Comparison of ENCODE assay signal across 11 cellular contexts in the genomic region with DNA sequence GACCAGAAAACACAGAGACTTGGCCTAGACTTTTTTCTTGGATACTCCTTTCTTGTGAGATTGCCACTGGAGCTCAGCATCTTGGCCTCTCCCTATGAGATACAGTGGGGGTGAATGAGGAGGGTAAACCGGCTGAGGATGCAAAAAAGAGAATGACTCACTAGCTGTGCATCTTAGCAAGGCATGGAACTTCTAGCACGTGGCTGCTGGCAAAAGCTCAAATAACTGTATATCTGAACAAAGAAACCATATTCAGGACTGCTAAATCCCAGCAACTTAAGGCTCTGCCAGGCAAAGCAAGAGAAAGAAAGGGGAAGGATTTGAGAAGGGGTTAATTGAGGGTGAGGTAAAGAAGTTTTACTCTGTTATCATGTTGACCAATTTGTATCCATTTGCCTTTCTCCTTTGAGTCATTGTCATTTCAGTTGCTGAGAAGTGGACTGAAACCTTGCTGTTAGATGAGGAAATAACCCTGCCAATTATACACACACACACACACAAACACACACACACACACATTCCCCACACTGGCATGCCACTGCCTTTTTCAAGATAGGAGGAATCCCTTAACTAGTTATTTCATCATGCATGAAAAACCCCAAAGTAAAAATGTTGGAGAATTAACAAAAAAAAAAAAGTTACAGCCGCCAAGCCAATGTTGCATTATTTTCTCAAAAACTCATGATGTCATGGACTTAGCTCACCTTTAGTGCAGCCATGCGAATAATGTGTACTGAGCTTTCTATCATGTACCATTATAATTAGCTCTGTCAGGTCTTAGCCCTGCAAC.
A peak's percentile ranks its signal among the peaks of the same experiment; 100 is the strongest.
DNase-seq lines count a peak whose midpoint lies in the region; ATAC-seq and TF ChIP-seq lines count a peak whose summit lies in the region.
"Had no signal": no experiment of that assay in that cellular context is flagged by ENCODE, and none has a peak within 500 bp of the region (broad histone marks: within the 10 kb centered on the region; RNA-seq: fewer than 3 reads in every experiment).

No MANE protein-coding gene starts in this region.

- H3K4me1 Mint-ChIP-seq in CD8-positive, alpha-beta T cell (ENCODE audit: low read depth) = no peaks in the 10 kb centered on the region

- H2BK120ac ChIP-seq in trophoblast cell (ENCODE audit: insufficient read depth, low read length, poor library complexity) = no peak overlapping the region

- DNase-seq in EL (peak; percentile 97), NOMO-1 (lab: John Stamatoyannopoulos, UW; ENCODE audit: unreplicated experiment in 2 of 2) (peak; percentile 41 to 47), epithelial cell of esophagus (ENCODE audit: low read depth) (peak; percentile 66), trophoblast cell (peak in 1 of 2 donors; percentile 21), D341Med (ENCODE audit: low spot score) (no peak), activated gamma-delta T cell (lab: John Stamatoyannopoulos, UW) (no peak), NCI-H524 treated with DMSO at 0.1 percent for 48 hours (lab: John Stamatoyannopoulos, UW) (no peak)
- DNase-seq in CD8-positive, alpha-beta T cell = no peak
- DNase-seq: activated naive CD4-positive, alpha-beta T cell treated with anti-CD3 and anti-CD28 coated beads, Interleukin-2, amount 50 U/mL, for 16 hours; NCI-H510A treated with DMSO at 0.1 percent for 48 hours; stomach had no signal

- no peak overlapping the region for H3K27ac Mint-ChIP-seq in CD8-positive, alpha-beta T cell

- H3K9ac ChIP-seq in trophoblast cell (ENCODE audit: low read length) = no peak overlapping the region

- no peak overlapping the region for H2BK5ac ChIP-seq in trophoblast cell (ENCODE audit: low read depth, low read length, poor library complexity)

- no peak overlapping the region for H4K8ac ChIP-seq in trophoblast cell (ENCODE audit: low read depth, low read length)

- no peak overlapping the region for H3K23ac ChIP-seq in trophoblast cell (ENCODE audit: low read length)

- no peaks in the 10 kb centered on the region for H3K36me3 Mint-ChIP-seq in CD8-positive, alpha-beta T cell

- H3K18ac ChIP-seq in trophoblast cell (ENCODE audit: low read length) = no peak overlapping the region

- no peaks in the 10 kb centered on the region for H3K9me3 Mint-ChIP-seq in CD8-positive, alpha-beta T cell

- H3K4me3 ChIP-seq in epithelial cell of esophagus (ENCODE audit: low read length) (no peak overlapping the region), trophoblast cell (ENCODE audit: low read depth, low read length) (no peak overlapping the region)
- H3K4me3 ChIP-seq in CD8-positive, alpha-beta T cell (ENCODE audit: low read depth, low read length) = no peak overlapping the region

- no peak overlapping the region for H3K4ac ChIP-seq in trophoblast cell (ENCODE audit: low read depth, low read length)

- POLR2A ChIA-PET in CD8-positive, alpha-beta T cell (lab: Charles Lee) = no interaction called here

- H3K14ac ChIP-seq in trophoblast cell (ENCODE audit: low read length) = no peak overlapping the region

- no peaks in the 10 kb centered on the region for H3K36me3 ChIP-seq in trophoblast cell (ENCODE audit: control insufficient read depth in 1 of 2, insufficient read depth in 2 of 2, low read length in 2 of 2)
- H3K36me3 ChIP-seq in CD8-positive, alpha-beta T cell (ENCODE audit: insufficient read depth, low read length) = no peaks in the 10 kb centered on the region
- H3K36me3 ChIP-seq: stomach had no signal

- H4K91ac ChIP-seq in trophoblast cell (ENCODE audit: low read depth, low read length) = no peak overlapping the region

- no peak overlapping the region for H3K4me2 ChIP-seq in trophoblast cell (ENCODE audit: low read length)

- H3K27me3 Mint-ChIP-seq in CD8-positive, alpha-beta T cell (ENCODE audit: low read depth) = no peaks in the 10 kb centered on the region

- H3K79me1 ChIP-seq in trophoblast cell (ENCODE audit: low read length) = peaks cover 16% of the 10 kb centered on the region

- CTCF ChIA-PET in CD8-positive, alpha-beta T cell (lab: Charles Lee) = no interaction called here

- WGBS in trophoblast cell (ENCODE audit: extremely low coverage, insufficient coverage, insufficient read length) = no CpG with 5 or more reads among the region's 4 CpGs

- H3K4me3 Mint-ChIP-seq in CD8-positive, alpha-beta T cell = no peak overlapping the region

- H2AK5ac ChIP-seq in trophoblast cell (ENCODE audit: low read length) = no peak overlapping the region

- intact Hi-C loops in CD8-positive, alpha-beta T cell (cut with DNase I, micrococcal nuclease) = no loop called here

- no peak overlapping the region for H2BK12ac ChIP-seq in trophoblast cell (ENCODE audit: low read length)

- no peak for TF ChIP-seq CTCF in epithelial cell of esophagus (IDR thresholded peaks at IDR 0.05; ENCODE audit: insufficient read depth, low read depth, low read length, missing control alignments)
- TF ChIP-seq CTCF in CD8-positive, alpha-beta T cell (IDR thresholded peaks at IDR 0.05) = no peak

- H2AFZ ChIP-seq in trophoblast cell (ENCODE audit: insufficient read depth, low read length, poor library complexity) = no peak overlapping the region

- peaks cover 7% of the 10 kb centered on the region for H3K79me2 ChIP-seq in trophoblast cell (ENCODE audit: control insufficient read depth, insufficient read depth, low read length, poor library complexity)

- no peaks in the 10 kb centered on the region for H3K9me3 ChIP-seq in trophoblast cell (ENCODE audit: insufficient read depth, low read depth, low read length)
- H3K9me3 ChIP-seq in CD8-positive, alpha-beta T cell (ENCODE audit: low read length) = no peaks in the 10 kb centered on the region
- H3K9me3 ChIP-seq: stomach had no signal

- no peak for ATAC-seq in CD8-positive, alpha-beta T cell

- no peak overlapping the region for H4K12ac ChIP-seq in trophoblast cell (ENCODE audit: low read depth, low read length)

- peaks cover 16 to 17% of the 10 kb centered on the region in 2 experiments for H3K4me1 ChIP-seq in trophoblast cell (ENCODE audit: control insufficient read depth in 1 of 2, insufficient read depth in 2 of 2, low read length in 2 of 2)
- no peaks in the 10 kb centered on the region for H3K4me1 ChIP-seq in CD8-positive, alpha-beta T cell (ENCODE audit: insufficient read depth, low read length)

- peak overlapping the region; percentile 38 for H3K27ac ChIP-seq in trophoblast cell (ENCODE audit: low read depth, low read length)
- H3K27ac ChIP-seq in CD8-positive, alpha-beta T cell (ENCODE audit: low read depth, low read length) = no peak overlapping the region

- no peaks in the 10 kb centered on the region for H3K27me3 ChIP-seq in trophoblast cell (ENCODE audit: insufficient read depth, low read length)
- no peaks in the 10 kb centered on the region for H3K27me3 ChIP-seq in CD8-positive, alpha-beta T cell (ENCODE audit: insufficient read depth, low read length)
- H3K27me3 ChIP-seq: stomach had no signal

Comparison
In these comparisons a context has a peak if more than half of its experiments do, and no peak if none do; other contexts are left out.
1. DNase-seq: peak in EL (single experiment), NOMO-1 (2 of 2) and epithelial cell of esophagus (single experiment); none in CD8-positive, alpha-beta T cell (0 of 7), D341Med (single experiment), activated gamma-delta T cell (single experiment) and NCI-H524 treated with DMSO at 0.1 percent for 48 hours (single experiment).